10 cellular contexts compared by ENCODE assay signal in the genomic region with DNA sequence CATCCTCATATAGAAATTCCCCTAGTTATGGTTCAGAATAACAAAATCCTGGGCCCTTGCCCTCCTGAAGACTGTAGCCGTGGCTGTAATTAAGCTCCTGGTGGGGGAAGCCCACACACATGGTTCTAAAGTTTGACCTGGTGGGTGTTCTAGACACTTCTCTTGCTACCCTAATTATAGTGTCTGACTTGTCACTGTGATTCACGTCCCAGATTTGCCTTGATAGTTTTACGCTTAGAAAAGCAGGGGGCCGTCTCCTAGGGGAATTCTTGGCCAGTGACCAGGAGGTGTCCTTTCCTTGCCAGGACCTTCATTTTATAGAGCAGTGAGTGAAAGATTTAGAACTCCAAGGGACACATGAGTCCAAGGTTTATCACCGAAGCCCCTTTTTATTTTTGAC. TPM values are rescaled to one million over a fixed set of nuclear protein-coding genes. Genes with fewer than 3 reads are reported as not detected.
DNase-seq lines count a peak whose midpoint lies in the region; ATAC-seq, FAIRE-seq and TF ChIP-seq lines count a peak whose summit lies in the region.
"Had no signal": no experiment of that assay in that cellular context is flagged by ENCODE, and none has a peak within 500 bp of the region (broad histone marks: within the 10 kb centered on the region; RNA-seq: fewer than 3 reads in every experiment).

No MANE protein-coding gene starts in this region.

- peaks cover 33% of the 10 kb centered on the region for H3F3A ChIP-seq in GM23248 (ENCODE audit: insufficient read depth)

- H3K36me3 Mint-ChIP-seq in activated B cell treated with CpG ODN at 0.5 μM for 24 hours (ENCODE audit: low read depth), result peaks cover 50% of the 10 kb centered on the region
- H3K36me3 Mint-ChIP-seq in activated CD4-positive, alpha-beta memory T cell treated with anti-CD3 and anti-CD28 coated beads, Interleukin-2, amount 10 ng/mL, durations not matched to agents 7 days and 5 days (ENCODE audit: low read depth), result peaks cover 65% of the 10 kb centered on the region

- POLR2A ChIA-PET in activated B cell treated with CpG ODN at 0.5 μM for 24 hours (lab: Charles Lee), result interaction anchor here (0.8 to 4.2 kb wide), 4 partner anchors 9 to 170 kb away, joined by 4 to 53 read pairs (median 12); a partner anchor contains a TSS
- POLR2A ChIA-PET in activated CD4-positive, alpha-beta memory T cell treated with anti-CD3 and anti-CD28 coated beads, Interleukin-2, amount 10 ng/mL, durations not matched to agents 7 days and 5 days (lab: Charles Lee), result interaction anchor here (1.6 kb wide), 1 partner anchor 9 kb away, joined by 3 read pairs; no protein-coding TSS in a partner anchor

- peaks cover 14% of the 10 kb centered on the region for H3K79me2 ChIP-seq in GM23248 (ENCODE audit: insufficient read depth)

- no peaks in the 10 kb centered on the region for H3K9me2 ChIP-seq in GM23248 (ENCODE audit: insufficient read depth)

- peak; percentile 53 for ATAC-seq in activated B cell treated with CpG ODN at 0.5 μM for 24 hours (ENCODE audit: low read depth)
- no peak for ATAC-seq in HG03159 (IDR thresholded peaks at IDR 0.05; ENCODE audit: unreplicated experiment)

- CTCF ChIA-PET in activated B cell treated with CpG ODN at 0.5 μM for 24 hours (lab: Charles Lee), result interaction anchor here (0.9 to 2.1 kb wide), 2 partner anchors 9 to 30 kb away, joined by 3 to 8 read pairs; a partner anchor contains a TSS
- CTCF ChIA-PET in activated CD4-positive, alpha-beta memory T cell treated with anti-CD3 and anti-CD28 coated beads, Interleukin-2, amount 10 ng/mL, durations not matched to agents 7 days and 5 days (lab: Charles Lee), result no interaction called here

- no peaks in the 10 kb centered on the region for H3K27me3 Mint-ChIP-seq in activated B cell treated with CpG ODN at 0.5 μM for 24 hours
- H3K27me3 Mint-ChIP-seq in activated CD4-positive, alpha-beta memory T cell treated with anti-CD3 and anti-CD28 coated beads, Interleukin-2, amount 10 ng/mL, durations not matched to agents 7 days and 5 days, result no peaks in the 10 kb centered on the region

- in situ Hi-C loops in GM23248 (cut with MboI), result no loop called here

- no peak for TF ChIP-seq CTCF in activated B cell treated with CpG ODN at 0.5 μM for 24 hours (IDR thresholded peaks at IDR 0.05)

- 47 to 51% methylated on average over 5 of the region's 5 CpGs for WGBS in GM23248 (ENCODE audit: low coverage in 1 of 2, low lambda C conversion rate in 2 of 2, missing lambda C conversion rate in 2 of 2), 2 experiments

- H3K36me3 ChIP-seq in GM23248 (ENCODE audit: low read depth), result peaks cover 49% of the 10 kb centered on the region

- no peak overlapping the region for H3K4me2 ChIP-seq in GM23248 (ENCODE audit: unreplicated experiment)

- FAIRE-seq in GM12891 (lab: Jason Lieb, UNC), result peak; percentile 13
- FAIRE-seq: H54 had no signal

- H3K9ac ChIP-seq in GM23248, result no peak overlapping the region

- H3K27ac Mint-ChIP-seq in activated B cell treated with CpG ODN at 0.5 μM for 24 hours, result peak overlapping the region; percentile 95
- H3K27ac Mint-ChIP-seq in activated CD4-positive, alpha-beta memory T cell treated with anti-CD3 and anti-CD28 coated beads, Interleukin-2, amount 10 ng/mL, durations not matched to agents 7 days and 5 days, result no peak overlapping the region

- H3K4me3 Mint-ChIP-seq in activated B cell treated with CpG ODN at 0.5 μM for 24 hours, result peak overlapping the region; percentile 70
- no peak overlapping the region for H3K4me3 Mint-ChIP-seq in activated CD4-positive, alpha-beta memory T cell treated with anti-CD3 and anti-CD28 coated beads, Interleukin-2, amount 10 ng/mL, durations not matched to agents 7 days and 5 days

- no peaks in the 10 kb centered on the region for H3K4me1 ChIP-seq in GM23248 (ENCODE audit: insufficient read depth)

- TF ChIP-seq POLR2A in GM12891 (IDR thresholded peaks at IDR 0.05; ENCODE audit: low read depth, low read length), result no peak
- no peak for TF ChIP-seq POLR2A in erythroblast (IDR thresholded peaks at IDR 0.05; ENCODE audit: low read length)

- H2AFZ ChIP-seq in GM23248, result no peak overlapping the region

- H4K20me1 ChIP-seq in GM23248 (ENCODE audit: insufficient read depth), result no peaks in the 10 kb centered on the region

- peaks cover 35% of the 10 kb centered on the region for H3K4me1 Mint-ChIP-seq in activated B cell treated with CpG ODN at 0.5 μM for 24 hours
- peaks cover 11% of the 10 kb centered on the region for H3K4me1 Mint-ChIP-seq in activated CD4-positive, alpha-beta memory T cell treated with anti-CD3 and anti-CD28 coated beads, Interleukin-2, amount 10 ng/mL, durations not matched to agents 7 days and 5 days

- H3K27ac ChIP-seq in GM23248, result no peak overlapping the region

- intact Hi-C loops in activated B cell treated with CpG ODN at 0.5 μM for 24 hours (cut with micrococcal nuclease), result loop anchor here (1.0 kb wide), 2 partner anchors 9 kb away; a partner anchor contains a TSS

- H3K9me3 Mint-ChIP-seq in activated B cell treated with CpG ODN at 0.5 μM for 24 hours, result no peaks in the 10 kb centered on the region
- no peaks in the 10 kb centered on the region for H3K9me3 Mint-ChIP-seq in activated CD4-positive, alpha-beta memory T cell treated with anti-CD3 and anti-CD28 coated beads, Interleukin-2, amount 10 ng/mL, durations not matched to agents 7 days and 5 days

- H3K27me3 ChIP-seq in GM23248 (replicated peaks; ENCODE audit: insufficient read depth), result no peaks in the 10 kb centered on the region

- DNase-seq in GM12891 (ENCODE audit: insufficient read length, low spot score), result no peak
- peak; percentile 10 for DNase-seq in GM23248
- no peak for DNase-seq in activated B cell treated with CpG ODN at 0.5 μM for 24 hours
- peak; percentile 17 for DNase-seq in retina
- DNase-seq in activated CD4-positive, alpha-beta memory T cell treated with anti-CD3 and anti-CD28 coated beads, Interleukin-2, amount 10 ng/mL, durations not matched to agents 7 days and 5 days, result no peak
- DNase-seq in cerebellar cortex (ENCODE audit: low spot score), result no peak
- no peak for DNase-seq in erythroblast (lab: John Stamatoyannopoulos, UW)
- DNase-seq: NCI-H1694 had no signal

- H3K9me3 ChIP-seq in GM23248 (ENCODE audit: low read depth), result no peaks in the 10 kb centered on the region

- no peak overlapping the region for H3K4me3 ChIP-seq in GM23248

TF ChIP-seq in GM12891, 5 proteins besides CTCF, POLR2A, EP300 and RAD21:
- TF ChIP-seq PAX5 (IDR thresholded peaks at IDR 0.05; ENCODE audit: insufficient read depth, low read length, severe bottlenecking), result no peak
- TF ChIP-seq POU2F2 (IDR thresholded peaks at IDR 0.05; ENCODE audit: low read depth, low read length), result no peak
- TF ChIP-seq TAF1 (IDR thresholded peaks at IDR 0.05; ENCODE audit: low read depth, low read length), result no peak
- no peak for TF ChIP-seq SPI1 (IDR thresholded peaks at IDR 0.05; ENCODE audit: low read depth, low read length)
- TF ChIP-seq POLR2AphosphoS5 (IDR thresholded peaks at IDR 0.05; ENCODE audit: low read depth, low read length), result no peak
TF ChIP-seq in GM12891: peak in this region for 0.

RNA-seq across cellular contexts. Expression of a gene that starts 8.9 kb away (rescaled TPM):
- polyA plus RNA-seq in GM12891 (2012; ENCODE audit: low read depth, missing spikeins), result 38.1 TPM
- 74.9 and 90.4 TPM in 2 replicates for total RNA-seq in GM23248 (2014; rRNA removed; shearing (Covaris generic))
- 70.9 and 75.7 TPM in 2 replicates for polyA plus RNA-seq in GM23248 (2016; fragmentation: Nextera tagmentation; extraction: Ambion mirVana)
- total RNA-seq in activated B cell treated with CpG ODN at 0.5 μM for 24 hours, result 84.4 and 92.1 TPM in 2 replicates
- 10 to 100 TPM; 80.4 to 80.7 TPM for total RNA-seq in activated CD4-positive, alpha-beta memory T cell treated with anti-CD3 and anti-CD28 coated beads, Interleukin-2, amount 10 ng/mL, durations not matched to agents 7 days and 5 days

RNA-seq across cellular contexts. Expression of a gene that starts 9.8 kb away (rescaled TPM):
- 17.6 TPM for polyA plus RNA-seq in GM12891 (2012; ENCODE audit: low read depth, missing spikeins)
- 15.2 and 17.8 TPM in 2 replicates for total RNA-seq in GM23248 (2014; rRNA removed; shearing (Covaris generic))
- polyA plus RNA-seq in GM23248 (2016; fragmentation: Nextera tagmentation; extraction: Ambion mirVana), result 19.7 TPM in 2 replicates
- 14.9 and 15.2 TPM in 2 replicates for total RNA-seq in activated B cell treated with CpG ODN at 0.5 μM for 24 hours
- total RNA-seq in activated CD4-positive, alpha-beta memory T cell treated with anti-CD3 and anti-CD28 coated beads, Interleukin-2, amount 10 ng/mL, durations not matched to agents 7 days and 5 days, result 10 to 100 TPM; 16.9 to 18.3 TPM

RNA-seq across cellular contexts. Expression of a gene that starts 29.7 kb away (rescaled TPM):
- polyA plus RNA-seq in GM12891 (2012; ENCODE audit: low read depth, missing spikeins), result 666 TPM
- total RNA-seq in GM23248 (2014; rRNA removed; shearing (Covaris generic)), result 445 and 499 TPM in 2 replicates
- polyA plus RNA-seq in GM23248 (2016; fragmentation: Nextera tagmentation; extraction: Ambion mirVana), result 906 and 942 TPM in 2 replicates
- 243 and 265 TPM in 2 replicates for total RNA-seq in activated B cell treated with CpG ODN at 0.5 μM for 24 hours
- total RNA-seq in activated CD4-positive, alpha-beta memory T cell treated with anti-CD3 and anti-CD28 coated beads, Interleukin-2, amount 10 ng/mL, durations not matched to agents 7 days and 5 days, result 100 to 1,000 TPM; 305 to 312 TPM

RNA-seq across cellular contexts. Expression of a gene that starts 36.7 kb away (rescaled TPM):
- polyA plus RNA-seq in GM12891 (2012; ENCODE audit: low read depth, missing spikeins), result 0.40 TPM
- 219 and 229 TPM in 2 replicates for total RNA-seq in GM23248 (2014; rRNA removed; shearing (Covaris generic))
- polyA plus RNA-seq in GM23248 (2016; fragmentation: Nextera tagmentation; extraction: Ambion mirVana), result 61.5 and 65.0 TPM in 2 replicates
- total RNA-seq in activated B cell treated with CpG ODN at 0.5 μM for 24 hours, result 0.29 and 0.69 TPM in 2 replicates
- total RNA-seq in activated CD4-positive, alpha-beta memory T cell treated with anti-CD3 and anti-CD28 coated beads, Interleukin-2, amount 10 ng/mL, durations not matched to agents 7 days and 5 days, result under 1 TPM; 0.70 to 0.78 TPM

RNA-seq across cellular contexts. Expression of a gene that starts 44.9 kb away (rescaled TPM):
- polyA plus RNA-seq in GM12891 (2012; ENCODE audit: low read depth, missing spikeins), result 1.6 TPM
- not detected in 2 replicates for total RNA-seq in GM23248 (2014; rRNA removed; shearing (Covaris generic))
- 0.24 and 0.51 TPM in 2 replicates for polyA plus RNA-seq in GM23248 (2016; fragmentation: Nextera tagmentation; extraction: Ambion mirVana)
- 2.2 and 2.6 TPM in 2 replicates for total RNA-seq in activated B cell treated with CpG ODN at 0.5 μM for 24 hours
- total RNA-seq in activated CD4-positive, alpha-beta memory T cell treated with anti-CD3 and anti-CD28 coated beads, Interleukin-2, amount 10 ng/mL, durations not matched to agents 7 days and 5 days, result 1 to 10 TPM; 5.6 to 6.6 TPM

Comparison
In these comparisons a context has a peak if more than half of its experiments do, and no peak if none do; other contexts are left out.
1. DNase-seq: peak in GM23248 (single experiment) and retina (single experiment); none in GM12891 (single experiment), activated B cell treated with CpG ODN at 0.5 μM for 24 hours (single experiment), activated CD4-positive, alpha-beta memory T cell treated with anti-CD3 and anti-CD28 coated beads, Interleukin-2, amount 10 ng/mL, durations not matched to agents 7 days and 5 days (single experiment), cerebellar cortex (single experiment) and erythroblast (0 of 2).